Comparison of ENCODE assay signal across 7 cellular contexts in genomic region chr1:8239039-8239305, GRCh38.
DNase-seq lines count a peak whose midpoint lies in the region; ATAC-seq, FAIRE-seq and TF ChIP-seq lines count a peak whose summit lies in the region.

No MANE protein-coding gene starts in this region.

- TF ChIP-seq POLR2A in K562 (conservative IDR thresholded peaks at IDR 0.05) (no peak), transverse colon (IDR thresholded peaks at IDR 0.05) (no peak)

- no peak for TF ChIP-seq EP300 in K562 (IDR thresholded peaks at IDR 0.05; ENCODE audit: low read length)
- no peak for TF ChIP-seq EP300 in transverse colon (IDR thresholded peaks at IDR 0.05; ENCODE audit: low read depth)

- no peaks in the 10 kb centered on the region; a peak in 1 of 5 replicates for H3K4me1 ChIP-seq in K562 (replicated peaks in 1 of 2; ENCODE audit: control insufficient read depth in 2 of 2, insufficient read depth in 2 of 2, low read length in 2 of 2)
- H3K4me1 ChIP-seq in transverse colon = peaks cover 18 to 42% (median 33%) of the 10 kb centered on the region in 4 donors

- no peaks in the 10 kb centered on the region for H3K9me1 ChIP-seq in K562 (ENCODE audit: control insufficient read depth, insufficient read depth, low read length)

- intact Hi-C loops in K562 (cut with micrococcal nuclease) = loop anchor here (5.0 kb wide), 1 partner anchor 202 kb away; no protein-coding TSS in a partner anchor
- intact Hi-C loops in transverse colon (cut with DNase I; ENCODE audit: low total_unique reads) = no loop called here

- H3K79me2 ChIP-seq in K562 (ENCODE audit: control insufficient read depth, insufficient read depth, low read length) = no peaks in the 10 kb centered on the region

- H3K27me3 ChIP-seq in K562 (ENCODE audit: control insufficient read depth in 2 of 2, insufficient read depth in 2 of 2, low read length in 2 of 2) (peaks cover 28 to 54% of the 10 kb centered on the region in 2 experiments), transverse colon (no peaks in the 10 kb centered on the region)

- DNase-seq in HT-29 (ENCODE audit: low spot score) (peak; percentile 50), K562 (ENCODE audit: extremely low read depth in 1 of 4, low spot score in 3 of 4) (no peak), islet precursor cell (peak; percentile 89), transverse colon (peak; percentile 66), H4 (ENCODE audit: low spot score) (no peak), GM20000 (ENCODE audit: low spot score) (no peak)

- no peak for FAIRE-seq in K562 (lab: Jason Lieb, UNC)

- POLR2A ChIA-PET in K562 (lab: Yijun Ruan, JAX) = no interaction called here

- H3K9me3 ChIP-seq in K562 (replicated peaks; ENCODE audit: control insufficient read depth, insufficient read depth, low read depth, low read length) (no peaks in the 10 kb centered on the region), transverse colon (no peaks in the 10 kb centered on the region)

- H4K20me1 ChIP-seq in K562 (replicated peaks; ENCODE audit: control insufficient read depth, insufficient read depth, low read length) = no peaks in the 10 kb centered on the region

- BruUV-seq in K562 (replicated peaks; lab: Mats Ljungman, UMichigan) = no TSS peak

- 47% methylated on average over 5 of the region's 5 CpGs for WGBS in K562 (ENCODE audit: insufficient coverage, low coverage, missing lambda C conversion rate)
- WGBS in transverse colon (ENCODE audit: low coverage in 1 of 2), 2 donors = 46 to 55% methylated on average over 5 of the region's 5 CpGs

- no peak overlapping the region for H3K27ac ChIP-seq in K562 (ENCODE audit: extremely low read depth, low read depth, low read length)
- H3K27ac ChIP-seq in transverse colon = peak overlapping the region; percentile 60 to 83 (median 70)

- H3K4me3 ChIP-seq in K562 (no peak overlapping the region), transverse colon (no peak overlapping the region)

- TF ChIP-seq CTCF in K562 (IDR thresholded peaks at IDR 0.05 in 2 of 3, conservative IDR thresholded peaks at IDR 0.05 in 1 of 3; ENCODE audit: insufficient read depth in 2 of 3, low read depth in 1 of 3, low read length in 3 of 3) (peak in 2 of 3 experiments; percentile 13 to 40; a peak in 3 of 6 replicates), transverse colon (IDR thresholded peaks at IDR 0.05) (peak in 4 of 5 experiments; percentile 13 to 30 (median 24)), GM20000 (IDR thresholded peaks at IDR 0.05; ENCODE audit: extremely low read depth, missing control alignments) (no peak)

- H3K36me3 ChIP-seq in K562 (ENCODE audit: control insufficient read depth, insufficient read depth, low read length) (no peaks in the 10 kb centered on the region), transverse colon (no peaks in the 10 kb centered on the region)

- in situ Hi-C loops in K562 (cut with MboI) (no loop called here), transverse colon (cut with MboI; ENCODE audit: low pct_ligation_motif_present in 1 of 4, low pct_unique_long_range_greater_than_20kb in 1 of 4, low sequenced_read_pairs in 3 of 4) (no loop called here)

- no peak overlapping the region for H3K4me2 ChIP-seq in K562 (ENCODE audit: insufficient read depth, low read length)

- peak in 1 of 2 experiments; percentile 20; a peak in 1 of 4 replicates for TF ChIP-seq RAD21 in K562 (CRISPR knock-in tag; conservative IDR thresholded peaks at IDR 0.05 in 1 of 2, IDR thresholded peaks at IDR 0.05 in 1 of 2)

- CTCF ChIA-PET in K562 (lab: Yijun Ruan, JAX; ENCODE audit: low intra/inter-chr PET ratio) = interaction anchor here (0.6 to 1.3 kb wide), 7 partner anchors 10 to 1442 kb away, joined by 3 to 13 read pairs (median 4); no protein-coding TSS in a partner anchor

- no peak overlapping the region for H2AFZ ChIP-seq in K562 (ENCODE audit: low read depth, low read length)

- no peak overlapping the region for H3K9ac ChIP-seq in K562 (ENCODE audit: insufficient read depth in 1 of 2, low read depth in 2 of 2, low read length in 2 of 2)

- peak; percentile 65; the same call in 2 of the 3 replicates for ATAC-seq in K562
- ATAC-seq in GM18867 (IDR thresholded peaks at IDR 0.05; ENCODE audit: unreplicated experiment) = no peak

TF ChIP-seq in K562, 482 proteins besides CTCF, POLR2A, EP300 and RAD21:
- TF ChIP-seq RBM22 (IDR thresholded peaks at IDR 0.05; ENCODE audit: low read depth, low read length, poor library complexity, severe bottlenecking) (no peak), MTA1 (IDR thresholded peaks at IDR 0.05; ENCODE audit: borderline replicate concordance) (no peak), ZC3H8 (IDR thresholded peaks at IDR 0.05) (no peak), CEBPB (tag; IDR thresholded peaks at IDR 0.05) (peak; percentile 33; the same call in 1 of the 2 replicates), CEBPG (CRISPR knock-in tag; IDR thresholded peaks at IDR 0.05) (no peak), CEBPG (tag; conservative IDR thresholded peaks at IDR 0.05 in 1 of 2, IDR thresholded peaks at IDR 0.05 in 1 of 2) (0 out of 4 replicates have a peak, but pooled peaks of 1 of the 2 experiments have one; percentile 38), ZNF143 (CRISPR knock-in tag; IDR thresholded peaks at IDR 0.05) (no peak), SUPT5H (IDR thresholded peaks at IDR 0.05) (no peak), THRA (IDR thresholded peaks at IDR 0.05) (no peak), TEAD1 (CRISPR knock-in tag; IDR thresholded peaks at IDR 0.05) (no peak), ZBTB26 (CRISPR knock-in tag; IDR thresholded peaks at IDR 0.05) (no peak), ZNF384 (IDR thresholded peaks at IDR 0.05; ENCODE audit: low read depth, low read length) (peak; percentile 86), TRIM25 (IDR thresholded peaks at IDR 0.05; ENCODE audit: borderline replicate concordance) (no peak), PHB2 (IDR thresholded peaks at IDR 0.05; ENCODE audit: low read depth) (no peak), ARID1B (IDR thresholded peaks at IDR 0.05) (no peak), KLF1 (tag; IDR thresholded peaks at IDR 0.05) (no peak), ZFPM2 (CRISPR knock-in tag; IDR thresholded peaks at IDR 0.05) (no peak), HINFP (tag; conservative IDR thresholded peaks at IDR 0.05; ENCODE audit: low read depth) (no peak), HNRNPLL (IDR thresholded peaks at IDR 0.05; ENCODE audit: low read depth, low read length, poor library complexity, severe bottlenecking) (no peak)
TF ChIP-seq in K562: peak in this region for 3.

Comparison
In these comparisons a context has a peak if more than half of its experiments do, and no peak if none do; other contexts are left out.
1. DNase-seq: peak in HT-29 (single experiment), islet precursor cell (single experiment) and transverse colon (single experiment); none in K562 (0 of 4), H4 (single experiment) and GM20000 (single experiment).